In genomic region chr2:8542381-8543064, GRCh38 we compare ENCODE assay signal across 9 cellular contexts.
A peak's percentile ranks its signal among the peaks of the same experiment; 100 is the strongest.
DNase-seq lines count a peak whose midpoint lies in the region; ATAC-seq and TF ChIP-seq lines count a peak whose summit lies in the region.
"Had no signal": no experiment of that assay in that cellular context is flagged by ENCODE, and none has a peak within 500 bp of the region (broad histone marks: within the 10 kb centered on the region; RNA-seq: fewer than 3 reads in every experiment).

No MANE protein-coding gene starts in this region.

- no peaks in the 10 kb centered on the region for H3K27me3 Mint-ChIP-seq in activated CD4-positive, alpha-beta T cell treated with anti-CD3 and anti-CD28 coated beads, Interleukin-2, amount 10 ng/mL, durations not matched to agents 24 days and 14 days

- ATAC-seq in HG02981 (IDR thresholded peaks at IDR 0.05; ENCODE audit: unreplicated experiment), result no peak

- H3K27me3 ChIP-seq in SJCRH30 (no peaks in the 10 kb centered on the region), esophagus squamous epithelium (no peaks in the 10 kb centered on the region)

- H3K9me3 Mint-ChIP-seq in activated CD4-positive, alpha-beta T cell treated with anti-CD3 and anti-CD28 coated beads, Interleukin-2, amount 10 ng/mL, durations not matched to agents 24 days and 14 days, result no peaks in the 10 kb centered on the region
- H3K9me3 Mint-ChIP-seq: memory B cell had no signal

- no peak for TF ChIP-seq CTCF in esophagus squamous epithelium (IDR thresholded peaks at IDR 0.05)

- H3K4me1 Mint-ChIP-seq in activated CD4-positive, alpha-beta T cell treated with anti-CD3 and anti-CD28 coated beads, Interleukin-2, amount 10 ng/mL, durations not matched to agents 24 days and 14 days, result peaks cover 89% of the 10 kb centered on the region

- intact Hi-C loops in activated CD4-positive, alpha-beta T cell treated with anti-CD3 and anti-CD28 coated beads, Interleukin-2, amount 10 ng/mL, durations not matched to agents 24 days and 14 days (cut with micrococcal nuclease), result loop anchor here (1.0 to 10.0 kb wide), 22 partner anchors 27 to 1112 kb away; no protein-coding TSS in a partner anchor
- intact Hi-C loops in esophagus squamous epithelium (cut with DNase I), result no loop called here

- WGBS in esophagus squamous epithelium, 2 donors, result 79 to 93% methylated on average over 3 to 5 of the region's 5 CpGs

- H3K9me3 ChIP-seq in SJCRH30 (replicated peaks), result no peaks in the 10 kb centered on the region
- no peaks in the 10 kb centered on the region for H3K9me3 ChIP-seq in esophagus squamous epithelium

- H3K36me3 Mint-ChIP-seq in activated CD4-positive, alpha-beta T cell treated with anti-CD3 and anti-CD28 coated beads, Interleukin-2, amount 10 ng/mL, durations not matched to agents 24 days and 14 days (ENCODE audit: low read depth), result no peaks in the 10 kb centered on the region
- H3K36me3 Mint-ChIP-seq: memory B cell had no signal

- H3K27ac Mint-ChIP-seq in activated CD4-positive, alpha-beta T cell treated with anti-CD3 and anti-CD28 coated beads, Interleukin-2, amount 10 ng/mL, durations not matched to agents 24 days and 14 days, result peak overlapping the region; percentile 99

- H3K4me3 ChIP-seq in SJCRH30, result no peak overlapping the region
- H3K4me3 ChIP-seq in esophagus squamous epithelium, result no peak overlapping the region

- H3K27ac ChIP-seq in SJCRH30 (peak overlapping the region; percentile 89), esophagus squamous epithelium (peak overlapping the region; percentile 49 to 88 (median 66))

- peak overlapping the region; percentile 74 for H3K4me3 Mint-ChIP-seq in activated CD4-positive, alpha-beta T cell treated with anti-CD3 and anti-CD28 coated beads, Interleukin-2, amount 10 ng/mL, durations not matched to agents 24 days and 14 days

- no peak for DNase-seq in activated CD4-positive, alpha-beta T cell treated with anti-CD3 and anti-CD28 coated beads, Interleukin-2, amount 10 ng/mL, durations not matched to agents 24 days and 14 days
- no peak for DNase-seq in activated CD4-positive, alpha-beta T cell treated with anti-CD3 and anti-CD28 coated beads, Interleukin-2, amount 50 U/mL, for 4 hours
- DNase-seq in SJCRH30 (no peak), esophagus squamous epithelium (lab: John Stamatoyannopoulos, UW) (no peak)
- DNase-seq in stimulated activated CD8-positive, alpha-beta memory T cell treated with anti-CD3 and anti-CD28 coated beads, Interleukin-4, amount 100 ng/mL, for 48 hours, result peak; percentile 24
- DNase-seq in stimulated activated naive CD4-positive, alpha-beta T cell (lab: John Stamatoyannopoulos, UW), result no peak
- DNase-seq in activated CD4-positive, CD25-positive, alpha-beta regulatory T cell (lab: John Stamatoyannopoulos, UW), result no peak

- TF ChIP-seq POLR2A in esophagus squamous epithelium (IDR thresholded peaks at IDR 0.05), result no peak

- H3K36me3 ChIP-seq in SJCRH30, result no peaks in the 10 kb centered on the region
- H3K36me3 ChIP-seq in esophagus squamous epithelium, result no peaks in the 10 kb centered on the region

- H3K4me1 ChIP-seq in SJCRH30 (peaks cover 43% of the 10 kb centered on the region), esophagus squamous epithelium (peaks cover 33 to 68% (median 47%) of the 10 kb centered on the region in 3 donors)
